ENCODE assay signal across 20 cellular contexts in genomic region chr12:85782711-85783110, GRCh38. TPM values are rescaled to one million over a fixed set of nuclear protein-coding genes. Genes with fewer than 3 reads are reported as not detected.
"Had no signal": no experiment of that assay in that cellular context is flagged by ENCODE, and none has a peak within 500 bp of the region (broad histone marks: within the 10 kb centered on the region; RNA-seq: fewer than 3 reads in every experiment).

No MANE protein-coding gene starts in this region.

- H3K27me3 Mint-ChIP-seq: activated B cell treated with CpG ODN at 0.5 μM for 24 hours; activated CD4-positive, alpha-beta T cell treated with anti-CD3 and anti-CD28 coated beads, Interleukin-2, amount 10 ng/mL, durations not matched to agents 7 days and 5 days; activated naive CD4-positive, alpha-beta T cell treated with anti-CD3 and anti-CD28 coated beads, Interleukin-2, amount 10 ng/mL, durations not matched to agents 7 days and 5 days; naive B cell; stimulated activated naive B cell treated with anti-CD40 and anti-IgM and Interleukin-4, amounts not matched to agents 10 μg/mL and 1 μg/mL and 100 μg/mL, for 72 hours had no signal

- H3K9me3 ChIP-seq: tibial nerve had no signal

- H3K79me2 ChIP-seq: hepatocyte had no signal

- H3K9me3 Mint-ChIP-seq: activated B cell treated with CpG ODN at 0.5 μM for 24 hours; activated CD4-positive, alpha-beta T cell treated with anti-CD3 and anti-CD28 coated beads, Interleukin-2, amount 10 ng/mL, durations not matched to agents 7 days and 5 days; activated T-helper 2 cell treated with anti-CD3 and anti-CD28 coated beads, Interferon-gamma antibody, Interleukin-2, Interleukin-4, amounts not matched to agents 10 μg/mL and 5 μg/mL and 100 μg/mL, durations not matched to agents 14 hours and 24 hours and 36 hours had no signal

- DNase-seq: activated B cell treated with CpG ODN at 0.5 μM for 24 hours; activated CD4-positive, alpha-beta T cell treated with anti-CD3 and anti-CD28 coated beads, Interleukin-2, amount 10 ng/mL, durations not matched to agents 7 days and 5 days; activated naive CD4-positive, alpha-beta T cell treated with anti-CD3 and anti-CD28 coated beads, Interleukin-2, amount 10 ng/mL, durations not matched to agents 7 days and 5 days; activated T-cell treated with anti-CD3 and anti-CD28 coated beads for 4 hours; effector CD4-positive, alpha-beta T cell; kidney glomerular epithelial cell; midbrain; naive B cell; posterior cingulate gyrus; right cardiac atrium; spleen; stimulated activated CD4-positive, alpha-beta T cell treated with anti-CD3 and anti-CD28 coated beads, Interleukin-2, amount 100 ng/mL, for 24 hours; stimulated activated naive B cell treated with anti-CD40 and anti-IgM and Interleukin-4, amounts not matched to agents 10 μg/mL and 1 μg/mL and 100 μg/mL, for 72 hours had no signal

- H3K4me1 Mint-ChIP-seq: activated B cell treated with CpG ODN at 0.5 μM for 24 hours; activated CD4-positive, alpha-beta T cell treated with anti-CD3 and anti-CD28 coated beads, Interleukin-2, amount 10 ng/mL, durations not matched to agents 7 days and 5 days; activated naive CD4-positive, alpha-beta T cell treated with anti-CD3 and anti-CD28 coated beads, Interleukin-2, amount 10 ng/mL, durations not matched to agents 7 days and 5 days; naive B cell; stimulated activated naive B cell treated with anti-CD40 and anti-IgM and Interleukin-4, amounts not matched to agents 10 μg/mL and 1 μg/mL and 100 μg/mL, for 72 hours had no signal

- ATAC-seq: right cardiac atrium; stimulated activated naive B cell treated with anti-CD40 and anti-IgM and Interleukin-4, amounts not matched to agents 10 μg/mL and 1 μg/mL and 100 μg/mL, for 72 hours had no signal

- H3K4me2 ChIP-seq: hepatocyte had no signal

- FAIRE-seq: colon, endothelial cell of umbilical vein had no signal

- H3K27ac Mint-ChIP-seq: activated B cell treated with CpG ODN at 0.5 μM for 24 hours; activated CD4-positive, alpha-beta T cell treated with anti-CD3 and anti-CD28 coated beads, Interleukin-2, amount 10 ng/mL, durations not matched to agents 7 days and 5 days; activated naive CD4-positive, alpha-beta T cell treated with anti-CD3 and anti-CD28 coated beads, Interleukin-2, amount 10 ng/mL, durations not matched to agents 7 days and 5 days; activated T-helper 2 cell treated with anti-CD3 and anti-CD28 coated beads, Interferon-gamma antibody, Interleukin-2, Interleukin-4, amounts not matched to agents 10 μg/mL and 5 μg/mL and 100 μg/mL, durations not matched to agents 14 hours and 24 hours and 36 hours; naive B cell; stimulated activated naive B cell treated with anti-CD40 and anti-IgM and Interleukin-4, amounts not matched to agents 10 μg/mL and 1 μg/mL and 100 μg/mL, for 72 hours had no signal

- H3K36me3 ChIP-seq: cardiac muscle cell, spleen, tibial nerve had no signal

- H2AFZ ChIP-seq: hepatocyte had no signal

- H3K27me3 ChIP-seq: cardiac muscle cell, hepatocyte, spleen, tibial nerve had no signal

- H3K4me1 ChIP-seq: spleen, tibial nerve had no signal

- H3K27ac ChIP-seq: cardiac muscle cell, hepatocyte, spleen, tibial nerve had no signal

- H3K36me3 Mint-ChIP-seq: activated naive CD4-positive, alpha-beta T cell treated with anti-CD3 and anti-CD28 coated beads, Interleukin-2, amount 10 ng/mL, durations not matched to agents 7 days and 5 days; naive B cell; stimulated activated naive B cell treated with anti-CD40 and anti-IgM and Interleukin-4, amounts not matched to agents 10 μg/mL and 1 μg/mL and 100 μg/mL, for 72 hours had no signal

- H3K4me3 Mint-ChIP-seq: activated B cell treated with CpG ODN at 0.5 μM for 24 hours; activated CD4-positive, alpha-beta T cell treated with anti-CD3 and anti-CD28 coated beads, Interleukin-2, amount 10 ng/mL, durations not matched to agents 7 days and 5 days; activated naive CD4-positive, alpha-beta T cell treated with anti-CD3 and anti-CD28 coated beads, Interleukin-2, amount 10 ng/mL, durations not matched to agents 7 days and 5 days; naive B cell; stimulated activated naive B cell treated with anti-CD40 and anti-IgM and Interleukin-4, amounts not matched to agents 10 μg/mL and 1 μg/mL and 100 μg/mL, for 72 hours had no signal

- H3K4me3 ChIP-seq: cardiac muscle cell, hepatocyte, spleen, tibial nerve had no signal

RNA-seq across cellular contexts. Expression of gene RASSF9, which starts 53.5 kb away (rescaled TPM):
- total RNA-seq: activated B cell treated with CpG ODN at 0.5 μM for 24 hours; activated CD4-positive, alpha-beta T cell treated with anti-CD3 and anti-CD28 coated beads, Interleukin-2, amount 10 ng/mL, durations not matched to agents 7 days and 5 days; activated CD8-positive, alpha-beta memory T cell treated with anti-CD3 and anti-CD28 coated beads for 36 hours; activated T-helper 2 cell treated with anti-CD3 and anti-CD28 coated beads, Interferon-gamma antibody, Interleukin-2, Interleukin-4, amounts not matched to agents 10 μg/mL and 5 μg/mL and 100 μg/mL, durations not matched to agents 14 hours and 24 hours and 36 hours had no signal
